19 cellular contexts compared by ENCODE assay signal in genomic region chr15:41019174-41019573, GRCh38.
DNase-seq lines count a peak whose midpoint lies in the region; ATAC-seq and TF ChIP-seq lines count a peak whose summit lies in the region.
"Had no signal": no experiment of that assay in that cellular context is flagged by ENCODE, and none has a peak within 500 bp of the region (broad histone marks: within the 10 kb centered on the region; RNA-seq: fewer than 3 reads in every experiment).

No MANE protein-coding gene starts in this region.

- DNase-seq in IMR-90, result no peak
- peak; percentile 87 for DNase-seq in dermis blood vessel endothelial cell
- DNase-seq in medulla oblongata (ENCODE audit: extremely low spot score), result peak; percentile 40
- peak in 13 of 49 donors; percentile 2 to 37 (median 5) for DNase-seq in substantia nigra (lab: John Stamatoyannopoulos, UW)
- DNase-seq in CD1c-positive myeloid dendritic cell (ENCODE audit: extremely low spot score), result no peak
- DNase-seq in cerebellar cortex (ENCODE audit: low spot score), result no peak
- DNase-seq: activated effector memory CD4-positive, alpha-beta T cell treated with anti-CD3 and anti-CD28 coated beads, Interleukin-2, amount 50 U/mL, for 16 hours; activated naive CD8-positive, alpha-beta T cell treated with anti-CD3 and anti-CD28 coated beads for 36 hours; central memory CD4-positive, alpha-beta T cell; KG1; NCI-H1417 treated with DMSO at 0.1 percent for 48 hours; NCI-H446 treated with DMSO at 0.1 percent for 48 hours; NCI-H82; T-helper 17 cell had no signal

- BruUV-seq in IMR-90 (replicated peaks; lab: Mats Ljungman, UMichigan), result no TSS peak

- H3K9me3 ChIP-seq in IMR-90 (ENCODE audit: control insufficient read depth, insufficient read depth, low read length), result no peaks in the 10 kb centered on the region
- H3K9me3 ChIP-seq: ascending aorta, stomach, transverse colon had no signal

- H3K4ac ChIP-seq in IMR-90 (ENCODE audit: low read depth, low read length), result peak overlapping the region; percentile 64; the same call in 1 of the 2 replicates

- H3K79me1 ChIP-seq in IMR-90 (ENCODE audit: low read depth in 1 of 2, low read length in 2 of 2), result peaks cover 25 to 63% of the 10 kb centered on the region in 2 experiments

- H3K27ac ChIP-seq in IMR-90 (ENCODE audit: insufficient read depth, low read length), result no peak overlapping the region
- peak overlapping the region; percentile 69 for H3K27ac ChIP-seq in substantia nigra (ENCODE audit: low read depth, low read length, poor library complexity, severe bottlenecking)
- H3K27ac ChIP-seq: transverse colon had no signal

- no peak overlapping the region; the same call in 2 of the 3 replicates for H2BK15ac ChIP-seq in IMR-90 (ENCODE audit: low read depth, low read length)

- TF ChIP-seq CTCF in IMR-90 (conservative IDR thresholded peaks at IDR 0.05; ENCODE audit: low read depth, low read length), result no peak

- H4K91ac ChIP-seq in IMR-90 (ENCODE audit: insufficient read depth, low read depth, low read length), result no peak overlapping the region

- H2BK5ac ChIP-seq in IMR-90 (ENCODE audit: low read depth, low read length, poor library complexity, severe bottlenecking), result peak overlapping the region; percentile 30

- ATAC-seq in IMR-90 (ENCODE audit: low read depth), result no peak
- no peak for ATAC-seq in HG02642 (IDR thresholded peaks at IDR 0.05; ENCODE audit: poor library complexity, unreplicated experiment)
- ATAC-seq: SK-N-SH treated with all-trans-retinoic acid at 6 μM for 48 hours, T-helper 17 cell had no signal

- 75% methylated on average over 2 of the region's 5 CpGs; no CpG with 5 or more reads in 1 of the 2 experiments for WGBS in IMR-90 (ENCODE audit: extremely low coverage in 2 of 2, insufficient read length in 1 of 2), 2 experiments

- TF ChIP-seq POLR2A in IMR-90 (IDR thresholded peaks at IDR 0.05; ENCODE audit: low read depth, low read length), result no peak

- H3K4me3 ChIP-seq in IMR-90 (ENCODE audit: insufficient read depth, low read depth, low read length), result no peak overlapping the region
- H3K4me3 ChIP-seq: ascending aorta, stomach, transverse colon had no signal

- intact Hi-C loops in IMR-90 (cut with micrococcal nuclease), result loop anchor here (5.0 kb wide), 1 partner anchor 67 kb away; the partner anchor contains the start of gene CHAC1

- no peaks in the 10 kb centered on the region for H3K27me3 ChIP-seq in IMR-90 (ENCODE audit: control insufficient read depth, insufficient read depth, low read length)
- H3K27me3 ChIP-seq: ascending aorta, stomach, transverse colon had no signal

- peaks cover 15% of the 10 kb centered on the region for H3K4me1 ChIP-seq in IMR-90 (ENCODE audit: control insufficient read depth, insufficient read depth, low read length)

- peaks cover 6% of the 10 kb centered on the region for H3K9me1 ChIP-seq in IMR-90 (ENCODE audit: insufficient read depth, low read length)

- no peak overlapping the region for H3K56ac ChIP-seq in IMR-90 (ENCODE audit: extremely low read depth, insufficient read depth, low read length)

- H2BK120ac ChIP-seq in IMR-90 (ENCODE audit: low read depth, low read length), result peak overlapping the region; percentile 71

- peaks cover 9% of the 10 kb centered on the region; the same call in 1 of the 2 replicates for H3K36me3 ChIP-seq in IMR-90 (ENCODE audit: control insufficient read depth, insufficient read depth, low read length)

- no peak overlapping the region for H2AFZ ChIP-seq in IMR-90 (replicated peaks; ENCODE audit: low read length, poor library complexity)

- TF ChIP-seq RAD21 in IMR-90 (IDR thresholded peaks at IDR 0.05; ENCODE audit: low read length), result no peak

- in situ Hi-C loops in IMR-90 (cut with MboI; ENCODE audit: low sequenced_read_pairs), result no loop called here

- peak overlapping the region; percentile 41; the same call in 1 of the 2 replicates for H2BK20ac ChIP-seq in IMR-90 (ENCODE audit: low read depth, low read length)

- H3K4me2 ChIP-seq in IMR-90 (ENCODE audit: low read depth, low read length), result no peak overlapping the region

- no peak overlapping the region for H2AK9ac ChIP-seq in IMR-90 (replicated peaks; ENCODE audit: low read depth, low read length, poor library complexity)

- dilution Hi-C loops in IMR-90 (cut with HindIII; ENCODE audit: low sequenced_read_pairs, unreplicated experiment), result no loop called here

- H3K14ac ChIP-seq in IMR-90 (replicated peaks; ENCODE audit: low read depth, low read length), result peak overlapping the region; percentile 40

- H3K9ac ChIP-seq in IMR-90 (ENCODE audit: low read depth, low read length), result no peak overlapping the region

- CTCF ChIA-PET in IMR-90 (lab: Yijun Ruan, JAX), result interaction anchor here (0.6 to 3.2 kb wide), 16 partner anchors 9 to 125 kb away, joined by 3 to 39 read pairs (median 4); partner anchors contain the start of genes CHAC1, DLL4 and VPS18

- H4K20me1 ChIP-seq in IMR-90 (ENCODE audit: insufficient read depth, low read length), result no peaks in the 10 kb centered on the region

- H3K23ac ChIP-seq in IMR-90 (ENCODE audit: low read depth, low read length), result peak overlapping the region; percentile 11; the same call in 1 of the 2 replicates

- H4K5ac ChIP-seq in IMR-90 (ENCODE audit: low read depth, low read length), result no peak overlapping the region

- POLR2A ChIA-PET in IMR-90 (lab: Charles Lee; ENCODE audit: unreplicated experiment), result interaction anchor here (0.7 to 1.1 kb wide), 2 partner anchors 61 to 78 kb away, joined by 3 read pairs; no protein-coding TSS in a partner anchor

- peak overlapping the region in 1 of 2 experiments; percentile 32; a peak in 1 of 4 replicates for H4K8ac ChIP-seq in IMR-90 (ENCODE audit: low read depth in 2 of 2, low read length in 2 of 2)

- peak overlapping the region; percentile 24; the same call in 1 of the 2 replicates for H2AK5ac ChIP-seq in IMR-90 (ENCODE audit: low read depth, low read length)

- no peak overlapping the region; the same call in 1 of the 2 replicates for H3K18ac ChIP-seq in IMR-90 (ENCODE audit: low read depth, low read length)

TF ChIP-seq in IMR-90, 13 proteins besides CTCF, POLR2A, EP300 and RAD21:
- TF ChIP-seq NFE2L2 (IDR thresholded peaks at IDR 0.05; ENCODE audit: low read depth, low read length) (no peak), RFX5 (IDR thresholded peaks at IDR 0.05; ENCODE audit: low read depth, low read length) (no peak), MAFK (IDR thresholded peaks at IDR 0.05; ENCODE audit: low read depth, low read length) (no peak), FOS (IDR thresholded peaks at IDR 0.05; ENCODE audit: low read depth, low read length) (no peak), BHLHE40 (IDR thresholded peaks at IDR 0.05; ENCODE audit: low read depth, low read length) (no peak), CEBPB (IDR thresholded peaks at IDR 0.05; ENCODE audit: low read depth, low read length) (no peak), MAZ (IDR thresholded peaks at IDR 0.05; ENCODE audit: borderline replicate concordance, low read depth, low read length) (no peak), CHD1 (IDR thresholded peaks at IDR 0.05; ENCODE audit: low read depth, low read length) (no peak)
TF ChIP-seq in IMR-90: peak in this region for 0.

Comparison
In these comparisons a context has a peak if more than half of its experiments do, and no peak if none do; other contexts are left out.
1. DNase-seq: peak in dermis blood vessel endothelial cell (single experiment) and medulla oblongata (single experiment); none in IMR-90 (single experiment), CD1c-positive myeloid dendritic cell (single experiment) and cerebellar cortex (single experiment).